Comparison of ENCODE assay signal across 25 cellular contexts in genomic region chr2:36635194-36635593, GRCh38. TPM values are rescaled to one million over a fixed set of nuclear protein-coding genes. Genes with fewer than 3 reads are reported as not detected.
DNase-seq lines count a peak whose midpoint lies in the region; ATAC-seq and TF ChIP-seq lines count a peak whose summit lies in the region.
"Had no signal": no experiment of that assay in that cellular context is flagged by ENCODE, and none has a peak within 500 bp of the region (broad histone marks: within the 10 kb centered on the region; RNA-seq: fewer than 3 reads in every experiment).

No MANE protein-coding gene starts in this region.

- intact Hi-C loops in A673 (cut with micrococcal nuclease; ENCODE audit: unreplicated experiment) = no loop called here
- intact Hi-C loops in heart left ventricle (cut with DNase I) = no loop called here

- 88 to 90% (median 89%) methylated on average over 3 of the region's 3 CpGs for WGBS in heart left ventricle, 4 donors

- H3K36me3 ChIP-seq in A673 (ENCODE audit: insufficient read depth, low read length, poor library complexity, severe bottlenecking) = no peaks in the 10 kb centered on the region
- no peaks in the 10 kb centered on the region for H3K36me3 ChIP-seq in SJSA1
- no peaks in the 10 kb centered on the region for H3K36me3 ChIP-seq in osteoblast (ENCODE audit: insufficient read depth, low read length)
- no peaks in the 10 kb centered on the region for H3K36me3 ChIP-seq in heart left ventricle
- H3K36me3 ChIP-seq: MG63, upper lobe of right lung had no signal

- H3K27ac ChIP-seq in A673 (ENCODE audit: low read depth, low read length, poor library complexity, severe bottlenecking) = no peak overlapping the region
- peak overlapping the region; percentile 67; the same call in 1 of the 2 replicates for H3K27ac ChIP-seq in SJSA1
- peak overlapping the region; percentile 28 for H3K27ac ChIP-seq in osteoblast (ENCODE audit: low read depth, low read length)
- H3K27ac ChIP-seq in heart left ventricle = no peak overlapping the region
- H3K27ac ChIP-seq in coronary artery = no peak overlapping the region
- H3K27ac ChIP-seq: skin epidermis, upper lobe of right lung had no signal

- H3K4me2 ChIP-seq in osteoblast (ENCODE audit: insufficient read depth, low read length) = no peak overlapping the region

- CTCF ChIA-PET in A673 (lab: Charles Lee) = no interaction called here

- H4K20me1 ChIP-seq in osteoblast (ENCODE audit: insufficient read depth, low read length) = no peaks in the 10 kb centered on the region

- POLR2A ChIA-PET in A673 (lab: Charles Lee; ENCODE audit: low non-redundant PET) = no interaction called here

- H3K4me3 ChIP-seq in A673 (ENCODE audit: low read depth, low read length, poor library complexity, severe bottlenecking) = no peak overlapping the region
- no peak overlapping the region for H3K4me3 ChIP-seq in SJSA1
- no peak overlapping the region for H3K4me3 ChIP-seq in osteoblast (ENCODE audit: insufficient read depth, low read length)
- no peak overlapping the region for H3K4me3 ChIP-seq in heart left ventricle
- H3K4me3 ChIP-seq in coronary artery = no peak overlapping the region
- H3K4me3 ChIP-seq: body of pancreas, MG63, skin epidermis, upper lobe of right lung had no signal

- TF ChIP-seq POLR2A in heart left ventricle (IDR thresholded peaks at IDR 0.05) = no peak

- H3K4me1 ChIP-seq in A673 (ENCODE audit: insufficient read depth, low read length, poor library complexity, severe bottlenecking) = peaks cover 4% of the 10 kb centered on the region
- peaks cover 11% of the 10 kb centered on the region for H3K4me1 ChIP-seq in SJSA1 (replicated peaks)
- H3K4me1 ChIP-seq in osteoblast (ENCODE audit: insufficient read depth, low read length) = peaks cover 7% of the 10 kb centered on the region
- no peaks in the 10 kb centered on the region for H3K4me1 ChIP-seq in heart left ventricle
- H3K4me1 ChIP-seq: upper lobe of right lung had no signal

- no TSS peak for BruUV-seq in A673 (replicated peaks; lab: Mats Ljungman, UMichigan)

- ATAC-seq in heart left ventricle = no peak
- ATAC-seq: activated CD8-positive, alpha-beta memory T cell treated with anti-CD3 and anti-CD28 coated beads, Interleukin-2, amount 10 ng/mL, durations not matched to agents 7 days and 5 days; activated T-cell treated with anti-CD3 and anti-CD28 coated beads, Interleukin-2, amount 50 U/mL, for 4 hours; body of pancreas; CD8-positive, alpha-beta T cell; natural killer cell treated with Interleukin-12 subunit alpha and Interleukin-12 subunit beta and Interleukin-15 and Interleukin-18, amount 100 ng/mL, for 72 hours; stimulated activated naive B cell treated with anti-CD40 and anti-IgM and Interleukin-4, amounts not matched to agents 10 μg/mL and 1 μg/mL and 100 μg/mL, for 72 hours; T-helper 17 cell; upper lobe of right lung had no signal

- TF ChIP-seq CTCF in A673 (conservative IDR thresholded peaks at IDR 0.05; ENCODE audit: low read depth, low read length) = no peak
- TF ChIP-seq CTCF in osteoblast (IDR thresholded peaks at IDR 0.05; ENCODE audit: extremely low read depth, low read depth, low read length) = no peak
- no peak for TF ChIP-seq CTCF in heart left ventricle (IDR thresholded peaks at IDR 0.05)
- TF ChIP-seq CTCF in coronary artery (IDR thresholded peaks at IDR 0.05) = no peak

- H3K9me3 ChIP-seq in A673 (ENCODE audit: low read depth, low read length, poor library complexity, severe bottlenecking) (no peaks in the 10 kb centered on the region), SJSA1 (replicated peaks) (peaks cover 11% of the 10 kb centered on the region; the same call in 1 of the 2 replicates), osteoblast (ENCODE audit: low read depth, low read length) (no peaks in the 10 kb centered on the region), heart left ventricle (no peaks in the 10 kb centered on the region)
- H3K9me3 ChIP-seq: upper lobe of right lung had no signal

- no peaks in the 10 kb centered on the region for H3K79me2 ChIP-seq in osteoblast (ENCODE audit: insufficient read depth, low read length)

- H3K27me3 ChIP-seq in A673 (replicated peaks; ENCODE audit: insufficient read depth, low read depth, low read length, poor library complexity) = no peaks in the 10 kb centered on the region
- no peaks in the 10 kb centered on the region for H3K27me3 ChIP-seq in SJSA1 (replicated peaks)
- no peaks in the 10 kb centered on the region for H3K27me3 ChIP-seq in osteoblast (ENCODE audit: insufficient read depth, low read length)
- H3K27me3 ChIP-seq in heart left ventricle = peaks cover 0 to 4% (median 0%) of the 10 kb centered on the region in 9 donors
- H3K27me3 ChIP-seq: body of pancreas, MG63, upper lobe of right lung had no signal

- in situ Hi-C loops in KBM-7 (cut with MboI; ENCODE audit: low pct_unique_long_range_greater_than_20kb, low sequenced_read_pairs) = no loop called here

- peak overlapping the region; percentile 72 for H2AFZ ChIP-seq in osteoblast (ENCODE audit: low read length)

- DNase-seq in A673 (ENCODE audit: low spot score) = peak; percentile 45
- DNase-seq in SJSA1 (ENCODE audit: low read depth in 1 of 2, low spot score in 2 of 2) = no peak
- peak; percentile 18 for DNase-seq in fibroblast of gingiva (ENCODE audit: low read depth)
- no peak for DNase-seq in osteoblast (ENCODE audit: insufficient read length, low spot score, missing footprints)
- DNase-seq in heart left ventricle = no peak
- DNase-seq in NCI-H526 (lab: John Stamatoyannopoulos, UW) = no peak
- DNase-seq in coronary artery (ENCODE audit: low spot score) = no peak
- no peak for DNase-seq in KBM-7
- DNase-seq: 8988T; activated CD8-positive, alpha-beta memory T cell treated with anti-CD3 and anti-CD28 coated beads, Interleukin-2, amount 10 ng/mL, durations not matched to agents 7 days and 5 days; activated gamma-delta T cell treated with Interleukin-2 at 50 U/mL for 16 hours; activated T-cell treated with anti-CD3 and anti-CD28 coated beads, Interleukin-2, amount 50 U/mL, for 4 hours; AML-193; body of pancreas; CD8-positive, alpha-beta T cell; cerebellar nuclear complex; MG63; NCI-H2029 treated with DMSO at 0.1 percent for 48 hours; NCI-H524; occipital lobe; stimulated activated naive B cell treated with anti-CD40 and anti-IgM and Interleukin-4, amounts not matched to agents 10 μg/mL and 1 μg/mL and 100 μg/mL, for 72 hours; T-helper 17 cell; upper lobe of right lung had no signal

RNA-seq across cellular contexts. Expression of gene FEZ2, which starts 37.2 kb away (rescaled TPM):
- total RNA-seq in A673 (2021) = 57.5 and 62.9 TPM in 2 replicates
- 107 and 129 TPM in 2 replicates for total RNA-seq in SJSA1 (2014; rRNA removed; shearing (Covaris generic))
- total RNA-seq in osteoblast = 51.3 and 62.6 TPM in 2 replicates
- 10 to 100 TPM; 39.4 to 55.4 (median 50.2) TPM for total RNA-seq in heart left ventricle
- polyA plus RNA-seq in heart left ventricle = 10 to 100 TPM; 26.5 to 29.8 TPM

Comparison
In these comparisons a context has a peak if more than half of its experiments do, and no peak if none do; other contexts are left out.
1. DNase-seq: peak in A673 (single experiment) and fibroblast of gingiva (single experiment); none in SJSA1 (0 of 2), osteoblast (single experiment), heart left ventricle (0 of 5), NCI-H526 (0 of 2), coronary artery (single experiment) and KBM-7 (single experiment).
2. H3K27ac ChIP-seq: peak in SJSA1 (single experiment) and osteoblast (single experiment); none in A673 (single experiment), heart left ventricle (0 of 12) and coronary artery (0 of 2).